14 cellular contexts compared by ENCODE assay signal in genomic region chr16:56987692-56988091, GRCh38. TPM values are rescaled to one million over a fixed set of nuclear protein-coding genes. Genes with fewer than 3 reads are reported as not detected.
DNase-seq lines count a peak whose midpoint lies in the region; ATAC-seq, FAIRE-seq and TF ChIP-seq lines count a peak whose summit lies in the region.
"Had no signal": no experiment of that assay in that cellular context is flagged by ENCODE, and none has a peak within 500 bp of the region (broad histone marks: within the 10 kb centered on the region; RNA-seq: fewer than 3 reads in every experiment).

No MANE protein-coding gene starts in this region.

- H3K4me3 Mint-ChIP-seq in activated T-helper 2 cell treated with anti-CD3 and anti-CD28 coated beads, Interferon-gamma antibody, Interleukin-2, Interleukin-4, amounts not matched to agents 10 μg/mL and 5 μg/mL and 100 μg/mL, durations not matched to agents 14 hours and 24 hours and 36 hours (ENCODE audit: low read depth) = peak overlapping the region; percentile 97
- peak overlapping the region; percentile 72 for H3K4me3 Mint-ChIP-seq in natural killer cell

- peaks cover 0 to 15% (median 7%) of the 10 kb centered on the region in 11 experiments; a peak in 4 of 22 replicates for H3K36me3 ChIP-seq in BLaER1 treated with 17β-estradiol and CSF1 and Interleukin-3, amounts not matched to agents 10 nM and 100 nM
- H3K36me3 ChIP-seq in upper lobe of right lung = no peaks in the 10 kb centered on the region

- peaks cover 0 to 12% (median 0%) of the 10 kb centered on the region in 11 experiments; a peak in 3 of 22 replicates for H4K20me1 ChIP-seq in BLaER1 treated with 17β-estradiol and CSF1 and Interleukin-3, amounts not matched to agents 10 nM and 100 nM

- H3K4me2 ChIP-seq in BLaER1 treated with 17β-estradiol and CSF1 and Interleukin-3, amounts not matched to agents 10 nM and 100 nM = peak overlapping the region; percentile 90 to 99 (median 96); a peak in 17 of 22 replicates

- no peaks in the 10 kb centered on the region for H3K27me3 Mint-ChIP-seq in activated T-helper 2 cell treated with anti-CD3 and anti-CD28 coated beads, Interferon-gamma antibody, Interleukin-2, Interleukin-4, amounts not matched to agents 10 μg/mL and 5 μg/mL and 100 μg/mL, durations not matched to agents 14 hours and 24 hours and 36 hours (ENCODE audit: low read depth)
- no peaks in the 10 kb centered on the region for H3K27me3 Mint-ChIP-seq in natural killer cell (ENCODE audit: low read depth in 2 of 2)

- H3K27ac Mint-ChIP-seq in activated T-helper 2 cell treated with anti-CD3 and anti-CD28 coated beads, Interferon-gamma antibody, Interleukin-2, Interleukin-4, amounts not matched to agents 10 μg/mL and 5 μg/mL and 100 μg/mL, durations not matched to agents 14 hours and 24 hours and 36 hours = peak overlapping the region; percentile 98
- H3K27ac Mint-ChIP-seq in natural killer cell = peak overlapping the region; percentile 77 to 99

- H3K36me3 Mint-ChIP-seq in activated T-helper 2 cell treated with anti-CD3 and anti-CD28 coated beads, Interferon-gamma antibody, Interleukin-2, Interleukin-4, amounts not matched to agents 10 μg/mL and 5 μg/mL and 100 μg/mL, durations not matched to agents 14 hours and 24 hours and 36 hours (ENCODE audit: low read depth) = peaks cover 78% of the 10 kb centered on the region
- H3K36me3 Mint-ChIP-seq in natural killer cell = no peaks in the 10 kb centered on the region
- H3K36me3 Mint-ChIP-seq: brain had no signal

- DNase-seq in activated T-helper 2 cell treated with anti-CD3 and anti-CD28 coated beads, Interferon-gamma antibody, Interleukin-2, Interleukin-4, amounts not matched to agents 10 μg/mL and 5 μg/mL and 100 μg/mL, durations not matched to agents 14 hours and 24 hours and 36 hours (ENCODE audit: low spot score) = no peak
- DNase-seq in natural killer cell = no peak
- DNase-seq in frontal cortex (ENCODE audit: low spot score in 2 of 2) = no peak
- no peak for DNase-seq in upper lobe of right lung
- DNase-seq in NCI-H524 treated with DMSO at 0.1 percent for 48 hours (lab: John Stamatoyannopoulos, UW) = no peak
- DNase-seq: activated CD8-positive, alpha-beta memory T cell treated with anti-CD3 and anti-CD28 coated beads, Interleukin-2, amount 50 U/mL, for 4 hours; islet precursor cell; SIG-M5 had no signal

- TF ChIP-seq CTCF in natural killer cell (IDR thresholded peaks at IDR 0.05) (no peak), upper lobe of right lung (IDR thresholded peaks at IDR 0.05) (no peak)

- intact Hi-C loops in activated T-helper 2 cell treated with anti-CD3 and anti-CD28 coated beads, Interferon-gamma antibody, Interleukin-2, Interleukin-4, amounts not matched to agents 10 μg/mL and 5 μg/mL and 100 μg/mL, durations not matched to agents 14 hours and 24 hours and 36 hours (cut with micrococcal nuclease) = loop anchor here (5.0 kb wide), 1 partner anchor 50 kb away; no protein-coding TSS in a partner anchor
- intact Hi-C loops in natural killer cell (cut with micrococcal nuclease) = no loop called here
- intact Hi-C loops in upper lobe of right lung (cut with DNase I) = no loop called here

- ATAC-seq in natural killer cell (no peak), upper lobe of right lung (no peak)

- H3K9me3 Mint-ChIP-seq in activated T-helper 2 cell treated with anti-CD3 and anti-CD28 coated beads, Interferon-gamma antibody, Interleukin-2, Interleukin-4, amounts not matched to agents 10 μg/mL and 5 μg/mL and 100 μg/mL, durations not matched to agents 14 hours and 24 hours and 36 hours = no peaks in the 10 kb centered on the region
- no peaks in the 10 kb centered on the region for H3K9me3 Mint-ChIP-seq in natural killer cell

- no peaks in the 10 kb centered on the region for H3K27me3 ChIP-seq in BLaER1 treated with 17β-estradiol and CSF1 and Interleukin-3, amounts not matched to agents 10 nM and 100 nM
- no peaks in the 10 kb centered on the region for H3K27me3 ChIP-seq in upper lobe of right lung

- no peak overlapping the region for H3K9ac ChIP-seq in BLaER1 treated with 17β-estradiol and CSF1 and Interleukin-3, amounts not matched to agents 10 nM and 100 nM

- 0 out of 22 replicates have a peak overlapping the region, but pooled peaks of 2 of the 11 experiments have one; percentile 26 to 70 for H3K27ac ChIP-seq in BLaER1 treated with 17β-estradiol and CSF1 and Interleukin-3, amounts not matched to agents 10 nM and 100 nM
- H3K27ac ChIP-seq in upper lobe of right lung = no peak overlapping the region

- no peak overlapping the region for H3K4me3 ChIP-seq in BLaER1 treated with 17β-estradiol and CSF1 and Interleukin-3, amounts not matched to agents 10 nM and 100 nM
- peak overlapping the region; percentile 91; the same call in 1 of the 2 replicates for H3K4me3 ChIP-seq in GM08714 (ENCODE audit: low read length)
- H3K4me3 ChIP-seq in upper lobe of right lung = no peak overlapping the region

- no peaks in the 10 kb centered on the region for H3K9me3 ChIP-seq in BLaER1 treated with 17β-estradiol and CSF1 and Interleukin-3, amounts not matched to agents 10 nM and 100 nM (replicated peaks in 1 of 11)
- H3K9me3 ChIP-seq in upper lobe of right lung = no peaks in the 10 kb centered on the region

- peaks cover 84 to 95% (median 89%) of the 10 kb centered on the region in 10 experiments for H3K4me1 ChIP-seq in BLaER1 treated with 17β-estradiol and CSF1 and Interleukin-3, amounts not matched to agents 10 nM and 100 nM
- peaks cover 22% of the 10 kb centered on the region for H3K4me1 ChIP-seq in upper lobe of right lung

- FAIRE-seq in frontal cortex (lab: Jason Lieb, UNC) = no peak
- FAIRE-seq: endometrium had no signal

- H3K4me1 Mint-ChIP-seq in activated T-helper 2 cell treated with anti-CD3 and anti-CD28 coated beads, Interferon-gamma antibody, Interleukin-2, Interleukin-4, amounts not matched to agents 10 μg/mL and 5 μg/mL and 100 μg/mL, durations not matched to agents 14 hours and 24 hours and 36 hours (ENCODE audit: low read depth) = peaks cover 67% of the 10 kb centered on the region
- H3K4me1 Mint-ChIP-seq in natural killer cell = peaks cover 50 to 54% of the 10 kb centered on the region in 2 donors

RNA-seq across cellular contexts. Expression of gene NLRC5, which starts 1.7 kb away (rescaled TPM):
- 166 and 169 TPM in 2 replicates for total RNA-seq in activated T-helper 2 cell treated with anti-CD3 and anti-CD28 coated beads, Interferon-gamma antibody, Interleukin-2, Interleukin-4, amounts not matched to agents 10 μg/mL and 5 μg/mL and 100 μg/mL, durations not matched to agents 14 hours and 24 hours and 36 hours
- total RNA-seq in natural killer cell = 100 to 1,000 TPM; 320 to 563 (median 535) TPM
- total RNA-seq in frontal cortex = 0.41 TPM
- total RNA-seq in upper lobe of right lung = 44.9 TPM

RNA-seq across cellular contexts. Expression of gene CETP, which starts 25.9 kb away (rescaled TPM):
- total RNA-seq in activated T-helper 2 cell treated with anti-CD3 and anti-CD28 coated beads, Interferon-gamma antibody, Interleukin-2, Interleukin-4, amounts not matched to agents 10 μg/mL and 5 μg/mL and 100 μg/mL, durations not matched to agents 14 hours and 24 hours and 36 hours = not detected in 2 replicates
- total RNA-seq in natural killer cell (under 1 TPM in 1 of 3 donors, not detected in 2; 0.14 TPM), frontal cortex (0.82 TPM), upper lobe of right lung (1.9 TPM)
- total RNA-seq: G401, renal cortical epithelial cell had no signal

RNA-seq across cellular contexts. Expression of gene HERPUD1, which starts 55.8 kb away (rescaled TPM):
- total RNA-seq in activated T-helper 2 cell treated with anti-CD3 and anti-CD28 coated beads, Interferon-gamma antibody, Interleukin-2, Interleukin-4, amounts not matched to agents 10 μg/mL and 5 μg/mL and 100 μg/mL, durations not matched to agents 14 hours and 24 hours and 36 hours = 172 and 175 TPM in 2 replicates
- total RNA-seq in natural killer cell = 100 to 1,000 TPM; 181 to 266 (median 243) TPM
- total RNA-seq in frontal cortex = 42.0 TPM
- 223 TPM for total RNA-seq in upper lobe of right lung

Comparison
In these comparisons a context has a peak if more than half of its experiments do, and no peak if none do; other contexts are left out.
1. RNA of gene NLRC5, which starts 1.7 kb away (total RNA-seq): 320 to 563 TPM in natural killer cell, 166 to 169 TPM in activated T-helper 2 cell treated with anti-CD3 and anti-CD28 coated beads, Interferon-gamma antibody, Interleukin-2, Interleukin-4, amounts not matched to agents 10 μg/mL and 5 μg/mL and 100 μg/mL, durations not matched to agents 14 hours and 24 hours and 36 hours and 44.9 TPM in upper lobe of right lung (single experiment); 0.41 TPM in frontal cortex (single experiment); every median in the first group is over 10 times any median in the second.